ENCODE assay signal across 19 cellular contexts in the genomic region with DNA sequence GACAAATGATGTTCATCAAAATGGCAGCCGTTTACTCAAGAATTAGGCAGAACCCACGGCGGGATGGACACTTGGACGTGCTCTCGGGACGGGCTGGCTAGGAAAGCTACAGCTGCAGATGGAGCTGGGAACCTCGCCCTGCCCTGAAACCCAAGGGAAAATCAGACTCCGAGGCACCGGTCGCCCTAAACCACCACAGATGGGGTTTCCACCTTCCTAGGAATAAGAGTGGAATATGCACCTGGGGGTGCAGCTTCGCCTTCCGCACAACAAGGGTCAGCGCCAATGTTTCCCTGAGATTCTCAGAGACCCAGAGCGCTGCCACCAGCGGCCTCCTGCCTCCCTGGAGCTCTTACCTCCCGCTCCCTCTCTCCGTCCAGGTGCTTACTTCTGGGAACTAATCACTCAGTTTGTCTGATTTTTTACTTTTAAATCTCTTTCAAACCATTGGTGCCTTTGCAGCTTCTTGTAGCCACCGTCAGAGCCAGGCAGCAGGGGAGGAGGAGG.
DNase-seq lines count a peak whose midpoint lies in the region; ATAC-seq and TF ChIP-seq lines count a peak whose summit lies in the region.
"Had no signal": no experiment of that assay in that cellular context is flagged by ENCODE, and none has a peak within 500 bp of the region (broad histone marks: within the 10 kb centered on the region; RNA-seq: fewer than 3 reads in every experiment).

No MANE protein-coding gene starts in this region.

- no peak for ATAC-seq in activated CD8-positive, alpha-beta T cell treated with anti-CD3 and anti-CD28 coated beads, Interleukin-2, amount 10 ng/mL, durations not matched to agents 7 days and 5 days

- no peak overlapping the region for H2AK5ac ChIP-seq in neuronal stem cell (ENCODE audit: low read depth, low read length)

- 78 to 79% methylated on average over 16 to 17 of the region's 18 CpGs for WGBS in esophagus squamous epithelium, 2 donors
- WGBS in neuronal stem cell (ENCODE audit: extremely low coverage in 2 of 2, insufficient read length in 2 of 2, insufficient replicate concordance in 1 of 2), 2 donors: no CpG with 5 or more reads among the region's 18 CpGs

- H3K27me3 ChIP-seq in esophagus squamous epithelium (no peaks in the 10 kb centered on the region), neuronal stem cell (ENCODE audit: control insufficient read depth in 3 of 3, insufficient read depth in 3 of 3, low read depth in 1 of 3, low read length in 3 of 3) (no peaks in the 10 kb centered on the region), stomach smooth muscle (ENCODE audit: control insufficient read depth in 1 of 2, insufficient read depth in 2 of 2, low read length in 2 of 2) (no peaks in the 10 kb centered on the region)
- H3K27me3 ChIP-seq: Peyer's patch, SJCRH30 had no signal

- intact Hi-C loops in esophagus squamous epithelium (cut with DNase I): loop anchor here (5.0 kb wide), 1 partner anchor 287 kb away; no protein-coding TSS in a partner anchor

- no peaks in the 10 kb centered on the region for H3K79me1 ChIP-seq in neuronal stem cell (ENCODE audit: low read depth, low read length)

- no peak overlapping the region for H3K14ac ChIP-seq in neuronal stem cell (ENCODE audit: low read length)

- H3K36me3 ChIP-seq in esophagus squamous epithelium (no peaks in the 10 kb centered on the region), neuronal stem cell (replicated peaks in 1 of 2; ENCODE audit: control insufficient read depth in 2 of 2, insufficient read depth in 2 of 2, low read length in 2 of 2) (peaks cover 0 to 1% of the 10 kb centered on the region in 2 donors), stomach smooth muscle (ENCODE audit: control insufficient read depth in 2 of 2, insufficient read depth in 2 of 2, low read length in 2 of 2) (no peaks in the 10 kb centered on the region)
- H3K36me3 ChIP-seq: Peyer's patch, SJCRH30 had no signal

- H3K27ac Mint-ChIP-seq in activated CD8-positive, alpha-beta T cell treated with anti-CD3 and anti-CD28 coated beads, Interleukin-2, amount 10 ng/mL, durations not matched to agents 7 days and 5 days: no peak overlapping the region

- no peak overlapping the region for H3K23ac ChIP-seq in neuronal stem cell (ENCODE audit: low read depth, low read length, poor library complexity)

- no peak overlapping the region for H3K4me3 Mint-ChIP-seq in activated CD8-positive, alpha-beta T cell treated with anti-CD3 and anti-CD28 coated beads, Interleukin-2, amount 10 ng/mL, durations not matched to agents 7 days and 5 days
- H3K4me3 Mint-ChIP-seq: CD8-positive, alpha-beta memory T cell had no signal

- H3K4me3 ChIP-seq in esophagus squamous epithelium (no peak overlapping the region), neuronal stem cell (ENCODE audit: low read length in 2 of 2) (no peak overlapping the region), stomach smooth muscle (ENCODE audit: low read length in 2 of 2) (no peak overlapping the region)
- H3K4me3 ChIP-seq: Peyer's patch, SJCRH30 had no signal

- H4K91ac ChIP-seq in neuronal stem cell (ENCODE audit: low read depth, low read length, poor library complexity): no peak overlapping the region

- CTCF ChIA-PET in activated CD8-positive, alpha-beta T cell treated with anti-CD3 and anti-CD28 coated beads, Interleukin-2, amount 10 ng/mL, durations not matched to agents 7 days and 5 days (lab: Charles Lee): no interaction called here

- H3K9me3 Mint-ChIP-seq in activated CD8-positive, alpha-beta T cell treated with anti-CD3 and anti-CD28 coated beads, Interleukin-2, amount 10 ng/mL, durations not matched to agents 7 days and 5 days (ENCODE audit: insufficient read depth): peaks cover 19% of the 10 kb centered on the region

- H2BK15ac ChIP-seq in neuronal stem cell (ENCODE audit: low read length): no peak overlapping the region

- H3K4me1 Mint-ChIP-seq in activated CD8-positive, alpha-beta T cell treated with anti-CD3 and anti-CD28 coated beads, Interleukin-2, amount 10 ng/mL, durations not matched to agents 7 days and 5 days (ENCODE audit: low read depth): peaks cover 20% of the 10 kb centered on the region

- no peaks in the 10 kb centered on the region for H3K27me3 Mint-ChIP-seq in activated CD8-positive, alpha-beta T cell treated with anti-CD3 and anti-CD28 coated beads, Interleukin-2, amount 10 ng/mL, durations not matched to agents 7 days and 5 days (ENCODE audit: low read depth)
- H3K27me3 Mint-ChIP-seq: CD8-positive, alpha-beta memory T cell had no signal

- H3K9me3 ChIP-seq in esophagus squamous epithelium (peaks cover 0 to 33% (median 32%) of the 10 kb centered on the region in 3 donors), neuronal stem cell (replicated peaks in 1 of 2; ENCODE audit: control insufficient read depth in 2 of 2, insufficient read depth in 1 of 2, low read depth in 1 of 2, low read length in 2 of 2) (peaks cover 23 to 25% of the 10 kb centered on the region in 2 donors), stomach smooth muscle (ENCODE audit: control insufficient read depth in 2 of 2, low read length in 2 of 2) (peaks cover 4 to 27% of the 10 kb centered on the region in 2 donors)

- DNase-seq in COLO668 (lab: John Stamatoyannopoulos, UW; ENCODE audit: unreplicated experiment) (peak; percentile 23), esophagus squamous epithelium (lab: John Stamatoyannopoulos, UW) (no peak), neuronal stem cell (ENCODE audit: low spot score) (no peak), cerebellar cortex (ENCODE audit: low spot score) (no peak), GM20000 (ENCODE audit: low spot score) (no peak)
- no peak for DNase-seq in activated CD8-positive, alpha-beta T cell treated with anti-CD3 and anti-CD28 coated beads, Interleukin-2, amount 10 ng/mL, durations not matched to agents 7 days and 5 days
- DNase-seq: AML-193; C1 segment of cervical spinal cord; CD8-positive, alpha-beta memory T cell; GF-D8; Karpas-422; NCI-H1694; NCI-H2081 treated with DMSO at 0.1 percent for 48 hours; NCI-H2171 treated with DMSO at 0.1 percent for 48 hours; NCI-H446; NCI-H526; SJCRH30 had no signal

- no peak for TF ChIP-seq POLR2A in esophagus squamous epithelium (IDR thresholded peaks at IDR 0.05)

- H3K4ac ChIP-seq in neuronal stem cell (ENCODE audit: low read length): peak overlapping the region; percentile 57

- no peak overlapping the region for H4K8ac ChIP-seq in neuronal stem cell (ENCODE audit: low read depth, low read length)

- H3K4me2 ChIP-seq in neuronal stem cell (ENCODE audit: insufficient read depth, low read length, poor library complexity, severe bottlenecking): no peak overlapping the region

- no peak overlapping the region for H2BK120ac ChIP-seq in neuronal stem cell (ENCODE audit: low read depth, low read length)

- no peak overlapping the region for H2BK5ac ChIP-seq in neuronal stem cell (ENCODE audit: low read length)

- no peak overlapping the region for H3K18ac ChIP-seq in neuronal stem cell (ENCODE audit: low read length)

- POLR2A ChIA-PET in activated CD8-positive, alpha-beta T cell treated with anti-CD3 and anti-CD28 coated beads, Interleukin-2, amount 10 ng/mL, durations not matched to agents 7 days and 5 days (lab: Charles Lee): no interaction called here

- peak overlapping the region in 3 of 4 donors; percentile 25 to 65 (median 53) for H3K27ac ChIP-seq in esophagus squamous epithelium
- no peak overlapping the region for H3K27ac ChIP-seq in neuronal stem cell (replicated peaks; ENCODE audit: low read length)
- H3K27ac ChIP-seq in stomach smooth muscle (ENCODE audit: low read length): peak overlapping the region; percentile 24
- H3K27ac ChIP-seq: SJCRH30 had no signal

- H3K36me3 Mint-ChIP-seq in activated CD8-positive, alpha-beta T cell treated with anti-CD3 and anti-CD28 coated beads, Interleukin-2, amount 10 ng/mL, durations not matched to agents 7 days and 5 days (ENCODE audit: low read depth): peaks cover 2% of the 10 kb centered on the region
- H3K36me3 Mint-ChIP-seq: CD8-positive, alpha-beta memory T cell had no signal

- no peak overlapping the region for H3K9ac ChIP-seq in neuronal stem cell (ENCODE audit: low read depth, low read length, poor library complexity)
- H3K9ac ChIP-seq in stomach smooth muscle (ENCODE audit: low read length in 2 of 2): no peak overlapping the region

- H3K4me1 ChIP-seq in esophagus squamous epithelium: peaks cover 9 to 23% (median 13%) of the 10 kb centered on the region in 3 donors
- H3K4me1 ChIP-seq in neuronal stem cell (ENCODE audit: control insufficient read depth in 2 of 2, insufficient read depth in 1 of 2, low read depth in 1 of 2, low read length in 2 of 2): peaks cover 0 to 10% of the 10 kb centered on the region in 2 donors
- H3K4me1 ChIP-seq in stomach smooth muscle (ENCODE audit: control insufficient read depth, insufficient read depth, low read length): peaks cover 17% of the 10 kb centered on the region

- H2AFZ ChIP-seq in neuronal stem cell (ENCODE audit: low read length): no peak overlapping the region

- H2BK12ac ChIP-seq in neuronal stem cell (ENCODE audit: low read length): no peak overlapping the region

- TF ChIP-seq CTCF in esophagus squamous epithelium (IDR thresholded peaks at IDR 0.05) (no peak), GM20000 (IDR thresholded peaks at IDR 0.05; ENCODE audit: extremely low read depth, missing control alignments) (no peak)
